Comparison of ENCODE assay signal across 22 cellular contexts in the genomic region with DNA sequence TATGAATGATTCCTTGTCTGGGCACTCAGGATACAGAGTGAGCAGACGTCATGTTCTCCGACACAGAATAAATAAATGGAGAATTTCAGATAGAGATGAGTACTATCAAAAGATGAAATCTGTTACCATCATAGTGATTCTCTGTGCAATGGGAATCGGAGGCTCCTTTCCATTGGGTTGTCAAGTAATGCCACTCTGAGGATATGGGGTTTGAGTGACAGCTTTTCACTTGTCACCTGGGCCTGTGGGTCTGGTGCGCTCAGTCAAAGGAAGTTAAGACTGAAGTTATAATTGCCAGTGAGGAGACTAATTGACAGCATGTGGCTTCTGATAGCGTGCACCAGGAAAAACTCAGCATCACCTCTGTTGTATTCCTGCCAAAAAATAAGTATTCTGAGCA.
"Had no signal": no experiment of that assay in that cellular context is flagged by ENCODE, and none has a peak within 500 bp of the region (broad histone marks: within the 10 kb centered on the region; RNA-seq: fewer than 3 reads in every experiment).

No MANE protein-coding gene starts in this region.

- H3K27me3 Mint-ChIP-seq: natural killer cell treated with Interleukin-12 subunit alpha and Interleukin-12 subunit beta and Interleukin-15 and Interleukin-18, amount 100 ng/mL, for 72 hours; stimulated activated naive B cell treated with anti-CD40 and anti-IgM and Interleukin-4, amounts not matched to agents 10 μg/mL and 1 μg/mL and 100 μg/mL, for 72 hours had no signal

- ATAC-seq: heart left ventricle; left colon; left ventricle myocardium superior; natural killer cell treated with Interleukin-12 subunit alpha and Interleukin-12 subunit beta and Interleukin-15 and Interleukin-18, amount 100 ng/mL, for 72 hours; stimulated activated naive B cell treated with anti-CD40 and anti-IgM and Interleukin-4, amounts not matched to agents 10 μg/mL and 1 μg/mL and 100 μg/mL, for 72 hours had no signal

- H3K36me3 ChIP-seq: heart left ventricle, sigmoid colon, stomach, thoracic aorta, transverse colon had no signal

- H3K27me3 ChIP-seq: dorsolateral prefrontal cortex, heart left ventricle, sigmoid colon, stomach, transverse colon had no signal

- H3K27ac ChIP-seq: heart left ventricle, sigmoid colon, skin epidermis, stomach, thoracic aorta, transverse colon had no signal

- DNase-seq: cortex of kidney; dorsolateral prefrontal cortex; effector CD8-positive, alpha-beta T cell; foreskin melanocyte; heart left ventricle; hippocampal formation; left colon; left ventricle myocardium superior; mesenchymal stem cell; midbrain; posterior cingulate gyrus; sigmoid colon; stimulated activated CD4-positive, alpha-beta T cell treated with anti-CD3 and anti-CD28 coated beads, Interleukin-2, amount 100 ng/mL, for 24 hours; stimulated activated CD4-positive, alpha-beta T cell treated with anti-CD3 and anti-CD28 coated beads, Interleukin-4, amount 100 ng/mL, for 4 hours; stimulated activated naive B cell treated with anti-CD40 and anti-IgM and Interleukin-4, amounts not matched to agents 10 μg/mL and 1 μg/mL and 100 μg/mL, for 72 hours; stomach; substantia nigra; transverse colon had no signal

- H3K36me3 Mint-ChIP-seq: natural killer cell treated with Interleukin-12 subunit alpha and Interleukin-12 subunit beta and Interleukin-15 and Interleukin-18, amount 100 ng/mL, for 72 hours; stimulated activated naive B cell treated with anti-CD40 and anti-IgM and Interleukin-4, amounts not matched to agents 10 μg/mL and 1 μg/mL and 100 μg/mL, for 72 hours had no signal

- H3K27ac Mint-ChIP-seq: natural killer cell treated with Interleukin-12 subunit alpha and Interleukin-12 subunit beta and Interleukin-15 and Interleukin-18, amount 100 ng/mL, for 72 hours; stimulated activated naive B cell treated with anti-CD40 and anti-IgM and Interleukin-4, amounts not matched to agents 10 μg/mL and 1 μg/mL and 100 μg/mL, for 72 hours had no signal

- H3K4me1 Mint-ChIP-seq: stimulated activated naive B cell treated with anti-CD40 and anti-IgM and Interleukin-4, amounts not matched to agents 10 μg/mL and 1 μg/mL and 100 μg/mL, for 72 hours had no signal

- H3K4me3 Mint-ChIP-seq: natural killer cell treated with Interleukin-12 subunit alpha and Interleukin-12 subunit beta and Interleukin-15 and Interleukin-18, amount 100 ng/mL, for 72 hours; stimulated activated naive B cell treated with anti-CD40 and anti-IgM and Interleukin-4, amounts not matched to agents 10 μg/mL and 1 μg/mL and 100 μg/mL, for 72 hours had no signal

- H3K4me3 ChIP-seq: dorsolateral prefrontal cortex, heart left ventricle, lung, sigmoid colon, skin epidermis, stomach, thoracic aorta, transverse colon had no signal

- H3K9me3 ChIP-seq: heart left ventricle, sigmoid colon, stomach, thoracic aorta, transverse colon had no signal
